In the genomic region with DNA sequence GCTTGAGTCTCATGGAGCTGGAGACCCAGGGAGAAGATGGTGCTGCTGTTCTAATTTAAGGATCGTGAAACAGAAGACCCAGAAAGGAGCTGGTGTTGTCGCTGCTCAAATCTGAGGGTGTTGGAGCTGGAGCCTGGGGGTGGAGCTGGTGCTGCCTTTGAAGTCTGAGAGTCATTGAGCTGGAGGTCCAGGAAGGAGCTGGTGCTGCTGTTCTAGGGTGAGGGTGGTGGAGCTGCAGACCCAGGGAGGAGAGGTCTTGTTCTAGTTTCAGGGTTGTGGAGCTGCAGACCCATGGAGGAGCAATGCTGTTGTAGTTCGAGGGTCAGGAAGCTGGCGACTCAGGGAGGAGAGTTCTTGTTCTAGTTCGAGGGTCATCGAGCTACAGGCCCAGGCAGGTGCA, we compare ENCODE assay signal across 26 cellular contexts.
"Had no signal": no experiment of that assay in that cellular context is flagged by ENCODE, and none has a peak within 500 bp of the region (broad histone marks: within the 10 kb centered on the region; RNA-seq: fewer than 3 reads in every experiment).

No MANE protein-coding gene starts in this region.

- H3K4me1 ChIP-seq: esophagus muscularis mucosa, foreskin keratinocyte, gastroesophageal sphincter, heart right ventricle, neural progenitor cell, psoas muscle, stomach, thyroid gland had no signal

- H2AFZ ChIP-seq: neural progenitor cell had no signal

- H3K36me3 ChIP-seq: esophagus muscularis mucosa, gastroesophageal sphincter, heart right ventricle, neural progenitor cell, stomach, thyroid gland had no signal

- ATAC-seq: foreskin keratinocyte; gastroesophageal sphincter; heart right ventricle; left colon; left ventricle myocardium superior; naive thymus-derived CD4-positive, alpha-beta T cell; psoas muscle; sciatic nerve; stimulated activated effector memory CD8-positive, alpha-beta T cell treated with anti-CD3 and anti-CD28 coated beads, Interleukin-12 subunit alpha, Interleukin-12 subunit beta, amount 100 ng/mL, for 72 hours had no signal

- H3K27me3 Mint-ChIP-seq: naive thymus-derived CD4-positive, alpha-beta T cell had no signal

- H3K27me3 ChIP-seq: esophagus muscularis mucosa, foreskin keratinocyte, gastroesophageal sphincter, heart right ventricle, neural progenitor cell, stomach, thyroid gland had no signal

- H3K36me3 Mint-ChIP-seq: stimulated activated effector memory CD8-positive, alpha-beta T cell treated with anti-CD3 and anti-CD28 coated beads, Interleukin-12 subunit alpha, Interleukin-12 subunit beta, amount 100 ng/mL, for 72 hours had no signal

- H3K4me3 Mint-ChIP-seq: endodermal cell; mesothelial cell of epicardium; nephron; neural progenitor cell; stimulated activated effector memory CD8-positive, alpha-beta T cell treated with anti-CD3 and anti-CD28 coated beads, Interleukin-12 subunit alpha, Interleukin-12 subunit beta, amount 100 ng/mL, for 72 hours had no signal

- H3K27ac Mint-ChIP-seq: endodermal cell; mesothelial cell of epicardium; nephron; neural progenitor cell; stimulated activated effector memory CD8-positive, alpha-beta T cell treated with anti-CD3 and anti-CD28 coated beads, Interleukin-12 subunit alpha, Interleukin-12 subunit beta, amount 100 ng/mL, for 72 hours had no signal

- DNase-seq: cerebellar nuclear complex; effector CD8-positive, alpha-beta T cell; endodermal cell; foreskin keratinocyte; heart right ventricle; hippocampal formation; kidney glomerular epithelial cell; left colon; left ventricle myocardium superior; mesenchymal stem cell; naive thymus-derived CD4-positive, alpha-beta T cell; psoas muscle; stimulated activated CD4-positive, alpha-beta T cell treated with anti-CD3 and anti-CD28 coated beads, Interleukin-2, amount 100 ng/mL, for 24 hours; stimulated activated CD4-positive, alpha-beta T cell treated with anti-CD3 and anti-CD28 coated beads, Interleukin-4, amount 100 ng/mL, for 24 hours; stimulated activated naive CD4-positive, alpha-beta T cell treated with Interleukin-2 at 50 U/mL for 16 hours; stomach; thyroid gland; trophoblast cell had no signal

- H3K27ac ChIP-seq: esophagus muscularis mucosa, foreskin keratinocyte, gastroesophageal sphincter, heart right ventricle, neural progenitor cell, psoas muscle, stomach, thyroid gland had no signal

- H3K4me2 ChIP-seq: neural progenitor cell, smooth muscle cell had no signal

- H3K4me3 ChIP-seq: esophagus muscularis mucosa, gastroesophageal sphincter, heart right ventricle, neural progenitor cell, psoas muscle, smooth muscle cell, stomach, thyroid gland had no signal

- H3K4me1 Mint-ChIP-seq: endodermal cell; mesothelial cell of epicardium; nephron; neural progenitor cell; stimulated activated effector memory CD8-positive, alpha-beta T cell treated with anti-CD3 and anti-CD28 coated beads, Interleukin-12 subunit alpha, Interleukin-12 subunit beta, amount 100 ng/mL, for 72 hours had no signal
